In genomic region chr12:26274441-26275312, GRCh38 we compare ENCODE assay signal across 1 cellular context.
A peak's percentile ranks its signal among the peaks of the same experiment; 100 is the strongest.
TF ChIP-seq lines count a peak whose summit lies in the region.

No MANE protein-coding gene starts in this region.

TF ChIP-seq in K562, 482 proteins besides CTCF, POLR2A, EP300 and RAD21 (continued from another document and continues in another):
- TF ChIP-seq REST (CRISPR knock-in tag; IDR thresholded peaks at IDR 0.05; ENCODE audit: low read depth), result peak; percentile 63; the same call in 1 of the 2 replicates
- TF ChIP-seq BHLHE40 (IDR thresholded peaks at IDR 0.05; ENCODE audit: low read length), result peak; percentile 51
- TF ChIP-seq SP1 (CRISPR knock-in tag; IDR thresholded peaks at IDR 0.05), result peak; percentile 51
- TF ChIP-seq TCFL5 (CRISPR knock-in tag; conservative IDR thresholded peaks at IDR 0.05), result no peak
- peak; percentile 39; the same call in 1 of the 2 replicates for TF ChIP-seq MAFF (IDR thresholded peaks at IDR 0.05; ENCODE audit: low read length)
- TF ChIP-seq HNRNPK (IDR thresholded peaks at IDR 0.05; ENCODE audit: low read depth, low read length, poor library complexity, severe bottlenecking), result no peak
- peak; percentile 53 for TF ChIP-seq ATF4 (CRISPR knock-in tag; IDR thresholded peaks at IDR 0.05)
- TF ChIP-seq BRD9 (IDR thresholded peaks at IDR 0.05; ENCODE audit: low read depth, partially characterized antibody), result peak; percentile 61
- TF ChIP-seq GATAD2B (IDR thresholded peaks at IDR 0.05; ENCODE audit: borderline replicate concordance), result peak; percentile 92
- 0 out of 2 replicates have a peak, but pooled peaks have one; percentile 5 for TF ChIP-seq ZNF707 (CRISPR knock-in tag; conservative IDR thresholded peaks at IDR 0.05)
- peak; percentile 45 to 69; a peak in 3 of 4 replicates for TF ChIP-seq FOXK2 (conservative IDR thresholded peaks at IDR 0.05 in 1 of 2, IDR thresholded peaks at IDR 0.05 in 1 of 2; ENCODE audit: low read depth in 2 of 2)
- TF ChIP-seq POLR2H (tag; IDR thresholded peaks at IDR 0.05; ENCODE audit: low read depth), result peak; percentile 75
- peak; percentile 73 for TF ChIP-seq HMBOX1 (IDR thresholded peaks at IDR 0.05)
- no peak for TF ChIP-seq FOXJ3 (CRISPR knock-in tag; IDR thresholded peaks at IDR 0.05)
- no peak for TF ChIP-seq BDP1 (IDR thresholded peaks at IDR 0.05; ENCODE audit: insufficient read depth, insufficient read length)
- peak; percentile 91 for TF ChIP-seq ZFX (CRISPR knock-in tag; IDR thresholded peaks at IDR 0.05)
- TF ChIP-seq NKRF (IDR thresholded peaks at IDR 0.05; ENCODE audit: borderline replicate concordance), result no peak
- TF ChIP-seq ZNF589 (CRISPR knock-in tag; IDR thresholded peaks at IDR 0.05; ENCODE audit: low read depth), result peak; percentile 97
- no peak for TF ChIP-seq ZNF280A (IDR thresholded peaks at IDR 0.05; ENCODE audit: low read depth, partially characterized antibody)
- TF ChIP-seq CBX5 (IDR thresholded peaks at IDR 0.05; ENCODE audit: borderline replicate concordance, low read depth), result no peak
- no peak for TF ChIP-seq KLF13 (tag; IDR thresholded peaks at IDR 0.05; ENCODE audit: borderline replicate concordance, low read depth)
- no peak; the same call in 1 of the 2 replicates for TF ChIP-seq ZBTB40 (IDR thresholded peaks at IDR 0.05)
- TF ChIP-seq ZBTB40 (CRISPR knock-in tag; IDR thresholded peaks at IDR 0.05), result no peak
- TF ChIP-seq NUFIP1 (IDR thresholded peaks at IDR 0.05; ENCODE audit: partially characterized antibody), result no peak
- peak in 1 of 2 experiments; percentile 81; a peak in 1 of 4 replicates for TF ChIP-seq ZNF639 (CRISPR knock-in tag; conservative IDR thresholded peaks at IDR 0.05 in 1 of 2, IDR thresholded peaks at IDR 0.05 in 1 of 2)
- no peak for TF ChIP-seq CBFB (CRISPR knock-in tag; IDR thresholded peaks at IDR 0.05)
- peak; percentile 52; the same call in 1 of the 2 replicates for TF ChIP-seq LEF1 (IDR thresholded peaks at IDR 0.05)
- peak; percentile 47; the same call in 1 of the 2 replicates for TF ChIP-seq ZNF75A (CRISPR knock-in tag; IDR thresholded peaks at IDR 0.05)
- peak; percentile 80; the same call in 1 of the 2 replicates for TF ChIP-seq XRCC5 (IDR thresholded peaks at IDR 0.05; ENCODE audit: low read depth, low read length)
- no peak for TF ChIP-seq RNF219 (CRISPR knock-in tag; IDR thresholded peaks at IDR 0.05)
- 0 out of 2 replicates have a peak, but pooled peaks have one; percentile 27 for TF ChIP-seq ZNF695 (CRISPR knock-in tag; IDR thresholded peaks at IDR 0.05)
- no peak for TF ChIP-seq ELK1 (CRISPR knock-in tag; IDR thresholded peaks at IDR 0.05)
- peak; percentile 84 for TF ChIP-seq ZNF584 (CRISPR knock-in tag; IDR thresholded peaks at IDR 0.05; ENCODE audit: low read depth)
- TF ChIP-seq TAL1 (IDR thresholded peaks at IDR 0.05), result peak; percentile 49
